Comparison of ENCODE assay signal across 11 cellular contexts in the genomic region with DNA sequence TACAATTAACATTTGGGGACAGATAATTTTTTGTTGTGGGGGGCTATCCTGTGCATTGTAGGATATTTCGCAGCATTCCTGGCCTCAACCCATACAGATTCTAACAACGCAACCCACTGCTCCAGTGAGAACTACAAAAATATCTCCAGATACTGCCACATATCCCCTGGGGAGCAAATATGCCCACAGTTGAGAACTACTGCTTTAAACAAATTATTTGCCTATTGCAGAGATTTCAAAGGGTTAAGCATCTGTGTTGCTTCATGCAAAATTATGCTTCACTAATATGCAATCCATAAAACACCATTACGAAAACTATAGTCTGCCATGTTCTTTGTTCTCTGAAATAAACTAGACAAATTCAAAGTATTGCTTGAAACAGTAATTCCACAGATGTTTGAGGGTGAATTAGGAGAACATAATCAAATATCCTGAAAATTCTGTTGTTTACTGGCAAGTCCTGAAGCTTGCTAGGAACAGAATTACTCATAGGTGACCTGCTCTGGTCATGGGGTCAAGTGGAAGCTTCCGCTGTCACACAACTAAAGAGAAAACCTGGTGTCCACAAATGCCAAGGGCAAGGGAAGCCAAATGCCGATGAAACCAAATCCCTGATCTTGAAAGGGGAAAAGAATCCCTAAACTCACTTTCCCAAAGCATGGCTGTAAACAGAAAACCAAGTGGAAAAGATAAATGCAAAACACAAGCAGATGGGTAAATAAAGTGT.
DNase-seq lines count a peak whose midpoint lies in the region; ATAC-seq and TF ChIP-seq lines count a peak whose summit lies in the region.
"Had no signal": no experiment of that assay in that cellular context is flagged by ENCODE, and none has a peak within 500 bp of the region (broad histone marks: within the 10 kb centered on the region; RNA-seq: fewer than 3 reads in every experiment).

No MANE protein-coding gene starts in this region.

- ATAC-seq in psoas muscle (peak in 3 of 4 donors; percentile 61 to 74 (median 67)), mucosa of descending colon (no peak)

- peak overlapping the region; percentile 34 for H3K27ac ChIP-seq in psoas muscle
- H3K27ac ChIP-seq: tibial artery had no signal

- intact Hi-C loops in psoas muscle (cut with DNase I) = loop anchor here in 1 of 2 donors (5.0 kb wide), 1 partner anchor 34 kb away; no protein-coding TSS in a partner anchor
- intact Hi-C loops in mucosa of descending colon (cut with DNase I, micrococcal nuclease) = no loop called here

- TF ChIP-seq CTCF in psoas muscle (IDR thresholded peaks at IDR 0.05) (no peak), mucosa of descending colon (IDR thresholded peaks at IDR 0.05) (no peak)

- no peak overlapping the region for H3K4me3 ChIP-seq in psoas muscle
- H3K4me3 ChIP-seq in mucosa of descending colon = no peak overlapping the region
- H3K4me3 ChIP-seq: tibial artery had no signal

- 45 to 58% (median 50%) methylated on average over 5 of the region's 5 CpGs for WGBS in psoas muscle, 3 donors

- no peaks in the 10 kb centered on the region for H3K27me3 ChIP-seq in psoas muscle (ENCODE audit: insufficient read depth in 3 of 3, low read length in 2 of 3)
- H3K27me3 ChIP-seq: tibial artery had no signal

- H3K4me1 ChIP-seq in psoas muscle = peaks cover 80% of the 10 kb centered on the region
- peaks cover 18% of the 10 kb centered on the region for H3K4me1 ChIP-seq in mucosa of descending colon (ENCODE audit: low read depth)

- H3K9me3 ChIP-seq in psoas muscle (no peaks in the 10 kb centered on the region), mucosa of descending colon (no peaks in the 10 kb centered on the region)
- H3K9me3 ChIP-seq: tibial artery had no signal

- peak; percentile 41 for DNase-seq in H4 (ENCODE audit: low spot score)
- peak; percentile 91 for DNase-seq in RPMI7951 (ENCODE audit: low read depth)
- DNase-seq in fibroblast of peridontal ligament (ENCODE audit: extremely low read depth) = peak; percentile 53
- DNase-seq in psoas muscle = no peak
- no peak for DNase-seq in stimulated activated CD4-positive, alpha-beta T cell treated with anti-CD3 and anti-CD28 coated beads, Interleukin-15, amount 100 ng/mL, for 24 hours
- DNase-seq in NCI-H82 treated with DMSO at 0.1 percent for 48 hours (lab: John Stamatoyannopoulos, UW; ENCODE audit: unreplicated experiment) = no peak
- DNase-seq in hepatic stellate cell (ENCODE audit: low spot score) = no peak
- DNase-seq in mucosa of descending colon = no peak
- DNase-seq: effector CD8-positive, alpha-beta T cell; NCI-H226; tibial artery had no signal

- no peaks in the 10 kb centered on the region for H3K36me3 ChIP-seq in psoas muscle (ENCODE audit: insufficient read depth in 1 of 2, low read depth in 1 of 2)
- H3K36me3 ChIP-seq in mucosa of descending colon (ENCODE audit: low read depth) = no peaks in the 10 kb centered on the region
- H3K36me3 ChIP-seq: tibial artery had no signal

Comparison
In these comparisons a context has a peak if more than half of its experiments do, and no peak if none do; other contexts are left out.
1. DNase-seq: peak in H4 (single experiment), RPMI7951 (single experiment) and fibroblast of peridontal ligament (single experiment); none in psoas muscle (0 of 2), stimulated activated CD4-positive, alpha-beta T cell treated with anti-CD3 and anti-CD28 coated beads, Interleukin-15, amount 100 ng/mL, for 24 hours (single experiment), NCI-H82 treated with DMSO at 0.1 percent for 48 hours (single experiment), hepatic stellate cell (single experiment) and mucosa of descending colon (0 of 3).